2 cellular contexts compared by ENCODE assay signal in genomic region chr12:60935981-60936761, GRCh38.
TF ChIP-seq lines count a peak whose summit lies in the region.

No MANE protein-coding gene starts in this region.

TF ChIP-seq in GM23338, 12 proteins besides CTCF, POLR2A, EP300 and RAD21 (continued from another document):
- no peak for TF ChIP-seq REST (IDR thresholded peaks at IDR 0.05; ENCODE audit: unreplicated experiment)
- no peak for TF ChIP-seq ZNF331 (CRISPR knock-in tag; IDR thresholded peaks at IDR 0.05; ENCODE audit: low read depth)
- TF ChIP-seq ZNF462 (CRISPR knock-in tag; IDR thresholded peaks at IDR 0.05), result no peak
- TF ChIP-seq ETS1 (IDR thresholded peaks at IDR 0.05), result no peak

TF ChIP-seq in liver, 16 proteins besides CTCF, POLR2A, EP300 and RAD21 (continued from another document):
- TF ChIP-seq MAX (IDR thresholded peaks at IDR 0.05), result no peak
- no peak for TF ChIP-seq HNF4G (IDR thresholded peaks at IDR 0.05)
- TF ChIP-seq HNF4A (conservative IDR thresholded peaks at IDR 0.05), result no peak
- TF ChIP-seq REST (IDR thresholded peaks at IDR 0.05), result no peak
- no peak for TF ChIP-seq EGR1 (IDR thresholded peaks at IDR 0.05; ENCODE audit: low read depth in 2 of 2)
- no peak for TF ChIP-seq GABPA (IDR thresholded peaks at IDR 0.05 in 1 of 2, conservative IDR thresholded peaks at IDR 0.05 in 1 of 2)
